ENCODE assay signal across 10 cellular contexts in genomic region chr15:58951388-58952060, GRCh38. TPM values are rescaled to one million over a fixed set of nuclear protein-coding genes. Genes with fewer than 3 reads are reported as not detected.
DNase-seq lines count a peak whose midpoint lies in the region; FAIRE-seq and TF ChIP-seq lines count a peak whose summit lies in the region.
"Had no signal": no experiment of that assay in that cellular context is flagged by ENCODE, and none has a peak within 500 bp of the region (broad histone marks: within the 10 kb centered on the region; RNA-seq: fewer than 3 reads in every experiment).

No MANE protein-coding gene starts in this region.

- no peak overlapping the region for H2AFZ ChIP-seq in mesenchymal stem cell (ENCODE audit: low read depth, low read length)

- H2BK5ac ChIP-seq in mesenchymal stem cell (ENCODE audit: low read depth, low read length, poor library complexity, severe bottlenecking): no peak overlapping the region

- H2BK15ac ChIP-seq in mesenchymal stem cell (ENCODE audit: low read depth, poor library complexity, severe bottlenecking): no peak overlapping the region

- H3K4ac ChIP-seq in mesenchymal stem cell (ENCODE audit: low read depth in 1 of 2, low read length in 2 of 2): no peak overlapping the region

- H3K27me3 ChIP-seq in mesenchymal stem cell (ENCODE audit: control insufficient read depth in 1 of 2, insufficient read depth in 1 of 2, low read length in 2 of 2): no peaks in the 10 kb centered on the region

- H3K4me2 ChIP-seq in mesenchymal stem cell (ENCODE audit: low read length, poor library complexity, severe bottlenecking): no peak overlapping the region

- H3K4me1 ChIP-seq in mesenchymal stem cell (ENCODE audit: control insufficient read depth, insufficient read depth, low read depth, low read length): no peaks in the 10 kb centered on the region

- no peak for TF ChIP-seq CTCF in AG10803 (conservative IDR thresholded peaks at IDR 0.05; ENCODE audit: low read length)

- H4K8ac ChIP-seq in mesenchymal stem cell (ENCODE audit: low read length): no peak overlapping the region

- H3K9ac ChIP-seq in mesenchymal stem cell (ENCODE audit: low read length): peak overlapping the region; percentile 45

- H3K14ac ChIP-seq in mesenchymal stem cell (ENCODE audit: low read length in 2 of 2): no peak overlapping the region

- H3K18ac ChIP-seq in mesenchymal stem cell (ENCODE audit: low read depth in 1 of 2, low read length in 2 of 2): no peak overlapping the region

- TF ChIP-seq POLR2A in GM12892 (IDR thresholded peaks at IDR 0.05; ENCODE audit: low read depth, low read length): no peak

- H3K9me3 ChIP-seq in mesenchymal stem cell (ENCODE audit: control insufficient read depth, low read length): no peaks in the 10 kb centered on the region

- no peak overlapping the region for H4K91ac ChIP-seq in mesenchymal stem cell (ENCODE audit: low read length)

- H3K4me3 ChIP-seq in AG10803 (ENCODE audit: low read length) (no peak overlapping the region), mesenchymal stem cell (ENCODE audit: insufficient read depth in 1 of 2, low read depth in 1 of 2, low read length in 2 of 2) (peak overlapping the region in 1 of 2 experiments; percentile 32)

- 100% methylated on average over 3 of the region's 5 CpGs for WGBS in mesenchymal stem cell

- H2BK120ac ChIP-seq in mesenchymal stem cell (ENCODE audit: low read depth, low read length): no peak overlapping the region

- H3K27ac ChIP-seq in mesenchymal stem cell (ENCODE audit: low read length, poor library complexity, severe bottlenecking): no peak overlapping the region

- H2BK12ac ChIP-seq in mesenchymal stem cell (ENCODE audit: low read length in 2 of 2): no peak overlapping the region

- H3K36me3 ChIP-seq in mesenchymal stem cell (ENCODE audit: control insufficient read depth in 1 of 2, insufficient read depth in 2 of 2, low read depth in 1 of 2, low read length in 2 of 2): no peaks in the 10 kb centered on the region

- no peak for FAIRE-seq in GM12892 (lab: Jason Lieb, UNC)

- no peak overlapping the region for H3K23ac ChIP-seq in mesenchymal stem cell (ENCODE audit: low read length in 2 of 2)

- DNase-seq in AG10803 (ENCODE audit: low read depth) (peak; percentile 79), LHCN-M2 (ENCODE audit: low read depth) (peak; percentile 39), astrocyte of the hippocampus (ENCODE audit: low read depth, low spot score) (peak; percentile 65), mesenchymal stem cell (no peak), pons (ENCODE audit: low spot score) (no peak), GM12892 (ENCODE audit: insufficient read length) (no peak), HUDEP-2 (lab: John Stamatoyannopoulos, UW; ENCODE audit: unreplicated experiment in 76 of 76) (no peak)
- no peak for DNase-seq in activated CD4-positive, alpha-beta T cell treated with anti-CD3 and anti-CD28 coated beads for 4 hours
- DNase-seq: NCI-H1092 treated with DMSO at 0.1 percent for 48 hours, T-helper 1 cell had no signal

- H2AK5ac ChIP-seq in mesenchymal stem cell (ENCODE audit: low read length, severe bottlenecking): no peak overlapping the region

- H3K79me1 ChIP-seq in mesenchymal stem cell (replicated peaks; ENCODE audit: low read length, poor library complexity, severe bottlenecking): no peaks in the 10 kb centered on the region

RNA-seq across cellular contexts. Expression of gene SLTM, which starts 18.0 kb away (rescaled TPM):
- 52.6 and 71.2 TPM in 2 replicates for total RNA-seq in LHCN-M2 (2014; rRNA removed)
- 27.9 TPM for polyA plus RNA-seq in LHCN-M2 (2012)
- polyA plus RNA-seq in mesenchymal stem cell (2013, experiment 1 of 2): 45.7 TPM
- polyA plus RNA-seq in mesenchymal stem cell (2013, experiment 2 of 2): 43.3 TPM
- 63.7 TPM for polyA plus RNA-seq in GM12892 (2012; ENCODE audit: missing spikeins)

RNA-seq across cellular contexts. Expression of gene RNF111, which starts 35.9 kb away (rescaled TPM):
- 14.0 and 22.4 TPM in 2 replicates for total RNA-seq in LHCN-M2 (2014; rRNA removed)
- 12.6 TPM for polyA plus RNA-seq in LHCN-M2 (2012)
- polyA plus RNA-seq in mesenchymal stem cell (2013, experiment 1 of 2): 12.0 TPM
- polyA plus RNA-seq in mesenchymal stem cell (2013, experiment 2 of 2): 12.2 TPM
- polyA plus RNA-seq in GM12892 (2012; ENCODE audit: missing spikeins): 13.4 TPM

Comparison
In these comparisons a context has a peak if more than half of its experiments do, and no peak if none do; other contexts are left out.
1. DNase-seq: peak in AG10803 (single experiment), LHCN-M2 (single experiment) and astrocyte of the hippocampus (single experiment); none in mesenchymal stem cell (single experiment), activated CD4-positive, alpha-beta T cell treated with anti-CD3 and anti-CD28 coated beads for 4 hours (0 of 2), pons (single experiment), GM12892 (single experiment) and HUDEP-2 (0 of 76).